Comparison of ENCODE assay signal across 18 cellular contexts in genomic region chr18:54561864-54562263, GRCh38. TPM values are rescaled to one million over a fixed set of nuclear protein-coding genes. Genes with fewer than 3 reads are reported as not detected.
DNase-seq lines count a peak whose midpoint lies in the region; ATAC-seq and TF ChIP-seq lines count a peak whose summit lies in the region.
"Had no signal": no experiment of that assay in that cellular context is flagged by ENCODE, and none has a peak within 500 bp of the region (broad histone marks: within the 10 kb centered on the region; RNA-seq: fewer than 3 reads in every experiment).

No MANE protein-coding gene starts in this region.

- DNase-seq in NCI-H82 (lab: John Stamatoyannopoulos, UW) (peak; percentile 49), NCI-H82 treated with DMSO at 0.1 percent for 48 hours (lab: John Stamatoyannopoulos, UW; ENCODE audit: unreplicated experiment) (no peak), foreskin keratinocyte (peak in 1 of 2 donors; percentile 3), mucosa of descending colon (no peak), WTC11 (ENCODE audit: low spot score) (no peak), KG1 (lab: John Stamatoyannopoulos, UW) (no peak), D341Med (ENCODE audit: low spot score) (no peak)
- DNase-seq: AML-193; Caco-2; CD4-positive, alpha-beta T cell; DMS79 treated with DMSO at 0.1 percent for 48 hours; GF-D8; H9 had no signal

- CTCF ChIA-PET in WTC11 (lab: Charles Lee): no interaction called here

- no peak overlapping the region for H3K27ac ChIP-seq in foreskin keratinocyte
- H3K27ac ChIP-seq: 22Rv1, A549, C4-2B had no signal

- H3K4me3 ChIP-seq in mucosa of descending colon: no peak overlapping the region
- H3K4me3 ChIP-seq: A549 had no signal

- TF ChIP-seq CTCF in foreskin keratinocyte (conservative IDR thresholded peaks at IDR 0.05) (no peak), mucosa of descending colon (IDR thresholded peaks at IDR 0.05) (no peak), WTC11 (IDR thresholded peaks at IDR 0.05) (no peak)

- peaks cover 3% of the 10 kb centered on the region for H3K27me3 ChIP-seq in foreskin keratinocyte

- H3K9me3 Mint-ChIP-seq in WTC11: peaks cover 4% of the 10 kb centered on the region; the same call in 1 of the 2 replicates
- H3K9me3 Mint-ChIP-seq: CD4-positive, alpha-beta T cell had no signal

- peak; percentile 25 for ATAC-seq in foreskin keratinocyte
- peak; percentile 78 for ATAC-seq in mucosa of descending colon
- no peak for ATAC-seq in WTC11
- ATAC-seq: A549 had no signal

- peaks cover 23% of the 10 kb centered on the region for H3K4me1 Mint-ChIP-seq in WTC11

- no peak overlapping the region for H3K4me3 Mint-ChIP-seq in WTC11
- H3K4me3 Mint-ChIP-seq: CD4-positive, alpha-beta T cell; H9 had no signal

- H3K27ac Mint-ChIP-seq in WTC11: no peak overlapping the region
- H3K27ac Mint-ChIP-seq: CD4-positive, alpha-beta T cell; H9 had no signal

- no peaks in the 10 kb centered on the region for H3K4me1 ChIP-seq in foreskin keratinocyte
- H3K4me1 ChIP-seq in mucosa of descending colon (ENCODE audit: low read depth): no peaks in the 10 kb centered on the region
- H3K4me1 ChIP-seq: A549, Caco-2 had no signal

- H3K9me3 ChIP-seq in mucosa of descending colon: no peaks in the 10 kb centered on the region
- H3K9me3 ChIP-seq: A549, Caco-2 had no signal

- peaks cover 3% of the 10 kb centered on the region; the same call in 1 of the 2 replicates for H3K36me3 Mint-ChIP-seq in WTC11

- POLR2A ChIA-PET in WTC11 (lab: Charles Lee): no interaction called here

- peaks cover 7% of the 10 kb centered on the region for H3K27me3 Mint-ChIP-seq in WTC11 (ENCODE audit: low read depth)

- no peaks in the 10 kb centered on the region for H3K36me3 ChIP-seq in mucosa of descending colon (ENCODE audit: low read depth)

- intact Hi-C loops in mucosa of descending colon (cut with DNase I, micrococcal nuclease): no loop called here

TF ChIP-seq in WTC11, 78 proteins besides CTCF, POLR2A, EP300 and RAD21 (continues in another document):
- no peak for TF ChIP-seq ATF3 (CRISPR knock-in tag; conservative IDR thresholded peaks at IDR 0.05)
- no peak for TF ChIP-seq ZSCAN18 (CRISPR knock-in tag; IDR thresholded peaks at IDR 0.05)
- no peak for TF ChIP-seq FOXJ3 (CRISPR knock-in tag; IDR thresholded peaks at IDR 0.05; ENCODE audit: borderline replicate concordance)
- no peak for TF ChIP-seq ZNF281 (CRISPR knock-in tag; IDR thresholded peaks at IDR 0.05)
- no peak for TF ChIP-seq HMGXB4 (CRISPR knock-in tag; IDR thresholded peaks at IDR 0.05)
- no peak for TF ChIP-seq RORB (CRISPR knock-in tag; IDR thresholded peaks at IDR 0.05)
- no peak for TF ChIP-seq ZNF512 (CRISPR knock-in tag; IDR thresholded peaks at IDR 0.05; ENCODE audit: borderline replicate concordance)
- no peak for TF ChIP-seq ZNF423 (CRISPR knock-in tag; IDR thresholded peaks at IDR 0.05)
- no peak for TF ChIP-seq GTF2I (CRISPR knock-in tag; conservative IDR thresholded peaks at IDR 0.05)
- TF ChIP-seq ZNF219 (CRISPR knock-in tag; IDR thresholded peaks at IDR 0.05; ENCODE audit: borderline replicate concordance): no peak
- TF ChIP-seq ZBTB21 (CRISPR knock-in tag; IDR thresholded peaks at IDR 0.05; ENCODE audit: borderline replicate concordance): no peak
- TF ChIP-seq E2F1 (CRISPR knock-in tag; IDR thresholded peaks at IDR 0.05): no peak
- no peak for TF ChIP-seq SOX15 (CRISPR knock-in tag; IDR thresholded peaks at IDR 0.05)
- no peak for TF ChIP-seq HMGA2 (CRISPR knock-in tag; IDR thresholded peaks at IDR 0.05)
- no peak for TF ChIP-seq MLX (CRISPR knock-in tag; IDR thresholded peaks at IDR 0.05)

RNA-seq across cellular contexts. Expression of gene DYNAP, which starts 29.2 kb away (rescaled TPM):
- total RNA-seq in foreskin keratinocyte (not detected in 2 replicates), mucosa of descending colon (not detected), WTC11 (2021) (0.46 to 0.94 TPM (median 0.50 TPM) in 3 replicates)
- not detected in 2 replicates for polyA plus RNA-seq in foreskin keratinocyte
- total RNA-seq: Caco-2; CD4-positive, alpha-beta T cell; HT-29 had no signal
- polyA plus RNA-seq: A549, BJ had no signal
